ENCODE assay signal across 10 cellular contexts in the genomic region with DNA sequence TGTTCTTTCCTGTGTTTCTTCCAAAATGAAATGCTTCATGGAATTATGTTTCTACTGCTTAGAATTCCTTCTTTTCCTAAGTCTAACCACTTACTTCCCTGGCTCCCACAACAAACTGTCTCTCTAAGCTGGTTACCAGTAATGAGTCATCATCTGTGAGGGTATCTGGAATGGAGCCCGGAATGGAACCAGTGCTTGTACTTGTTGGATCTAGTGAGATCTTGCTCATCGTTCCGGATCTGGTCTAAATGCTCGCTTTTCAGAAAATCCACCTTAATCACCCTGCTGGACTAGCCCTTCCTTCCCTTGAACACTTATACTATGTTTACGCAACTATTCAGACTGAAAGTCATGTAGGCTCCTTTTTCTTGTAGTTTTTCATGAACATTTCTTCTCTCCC.
DNase-seq lines count a peak whose midpoint lies in the region; ATAC-seq, FAIRE-seq and TF ChIP-seq lines count a peak whose summit lies in the region.
"Had no signal": no experiment of that assay in that cellular context is flagged by ENCODE, and none has a peak within 500 bp of the region (broad histone marks: within the 10 kb centered on the region; RNA-seq: fewer than 3 reads in every experiment).

No MANE protein-coding gene starts in this region.

- TF ChIP-seq CTCF in fibroblast of mammary gland (conservative IDR thresholded peaks at IDR 0.05; ENCODE audit: control insufficient read depth, insufficient read depth, low read depth, low read length), result no peak

- DNase-seq in ELR (ENCODE audit: low read depth) (peak; percentile 99), RCC 7860 (ENCODE audit: low spot score) (peak; percentile 98), fibroblast of mammary gland (ENCODE audit: low read depth) (peak; percentile 99), pons (ENCODE audit: low spot score) (peak; percentile 92), HuH-7.5 (ENCODE audit: low spot score) (no peak)
- DNase-seq in activated naive CD4-positive, alpha-beta T cell treated with Interleukin-2 at 50 U/mL for 16 hours, result no peak

- no peak overlapping the region for H3K4me3 ChIP-seq in fibroblast of mammary gland (ENCODE audit: control insufficient read depth, low read depth, low read length)

- FAIRE-seq in RCC 7860 (lab: Jason Lieb, UNC), result peak; percentile 99
- FAIRE-seq: GM12892 had no signal

- ATAC-seq in HG02884 (IDR thresholded peaks at IDR 0.05; ENCODE audit: unreplicated experiment) (no peak), HG02852 (IDR thresholded peaks at IDR 0.05; ENCODE audit: unreplicated experiment) (no peak)
- ATAC-seq: activated naive CD4-positive, alpha-beta T cell treated with anti-CD3 and anti-CD28 coated beads, Interleukin-2, amount 50 U/mL, for 72 hours had no signal

Comparison
In these comparisons a context has a peak if more than half of its experiments do, and no peak if none do; other contexts are left out.
1. DNase-seq: peak in ELR (single experiment), RCC 7860 (single experiment), fibroblast of mammary gland (single experiment) and pons (single experiment); none in HuH-7.5 (single experiment) and activated naive CD4-positive, alpha-beta T cell treated with Interleukin-2 at 50 U/mL for 16 hours (single experiment).